Comparison of ENCODE assay signal across 13 cellular contexts in genomic region chr17:31869031-31869430, GRCh38. TPM values are rescaled to one million over a fixed set of nuclear protein-coding genes. Genes with fewer than 3 reads are reported as not detected.
DNase-seq lines count a peak whose midpoint lies in the region; ATAC-seq and TF ChIP-seq lines count a peak whose summit lies in the region.
"Had no signal": no experiment of that assay in that cellular context is flagged by ENCODE, and none has a peak within 500 bp of the region (broad histone marks: within the 10 kb centered on the region; RNA-seq: fewer than 3 reads in every experiment).

No MANE protein-coding gene starts in this region.

- no peak overlapping the region for H3K9ac ChIP-seq in IMR-90 (ENCODE audit: low read depth, low read length)
- no peak overlapping the region for H3K9ac ChIP-seq in adipocyte (ENCODE audit: low read length)

- H3K14ac ChIP-seq in IMR-90 (replicated peaks; ENCODE audit: low read depth, low read length): no peak overlapping the region

- no peak for TF ChIP-seq EP300 in upper lobe of left lung (IDR thresholded peaks at IDR 0.05)

- BruUV-seq in IMR-90 (replicated peaks; lab: Mats Ljungman, UMichigan): no TSS peak

- no peak overlapping the region for H3K18ac ChIP-seq in IMR-90 (ENCODE audit: low read depth, low read length)

- H3K23ac ChIP-seq in IMR-90 (ENCODE audit: low read depth, low read length): no peak overlapping the region

- TF ChIP-seq CTCF in IMR-90 (conservative IDR thresholded peaks at IDR 0.05; ENCODE audit: low read depth, low read length) (no peak), upper lobe of left lung (IDR thresholded peaks at IDR 0.05) (no peak)

- H3K56ac ChIP-seq in IMR-90 (ENCODE audit: extremely low read depth, insufficient read depth, low read length): no peak overlapping the region

- no peak overlapping the region for H4K5ac ChIP-seq in IMR-90 (ENCODE audit: low read depth, low read length)

- 90% methylated on average over 2 of the region's 2 CpGs; no CpG with 5 or more reads in 1 of the 2 experiments for WGBS in IMR-90 (ENCODE audit: extremely low coverage in 2 of 2, insufficient read length in 1 of 2), 2 experiments
- 95 to 100% methylated on average over 2 of the region's 2 CpGs for WGBS in upper lobe of left lung, 2 donors

- intact Hi-C loops in IMR-90 (cut with micrococcal nuclease): no loop called here

- no peak overlapping the region for H3K4me3 ChIP-seq in IMR-90 (ENCODE audit: insufficient read depth, low read depth, low read length)
- no peak overlapping the region for H3K4me3 ChIP-seq in adipocyte (ENCODE audit: low read length)
- no peak overlapping the region for H3K4me3 ChIP-seq in upper lobe of left lung

- no peak overlapping the region for H4K91ac ChIP-seq in IMR-90 (ENCODE audit: insufficient read depth, low read depth, low read length)

- H4K8ac ChIP-seq in IMR-90 (ENCODE audit: low read depth in 2 of 2, low read length in 2 of 2): no peak overlapping the region

- H3K4me2 ChIP-seq in IMR-90 (ENCODE audit: low read depth, low read length): no peak overlapping the region

- TF ChIP-seq RAD21 in IMR-90 (IDR thresholded peaks at IDR 0.05; ENCODE audit: low read length): no peak

- H2BK20ac ChIP-seq in IMR-90 (ENCODE audit: low read depth, low read length): no peak overlapping the region

- no peaks in the 10 kb centered on the region for H3K27me3 ChIP-seq in IMR-90 (ENCODE audit: control insufficient read depth, insufficient read depth, low read length)
- H3K27me3 ChIP-seq in adipocyte (replicated peaks; ENCODE audit: control insufficient read depth, insufficient read depth, low read length): no peaks in the 10 kb centered on the region
- no peaks in the 10 kb centered on the region for H3K27me3 ChIP-seq in upper lobe of left lung
- H3K27me3 ChIP-seq: BE2C had no signal

- no peak overlapping the region for H2BK120ac ChIP-seq in IMR-90 (ENCODE audit: low read depth, low read length)

- no peak overlapping the region for H2AFZ ChIP-seq in IMR-90 (replicated peaks; ENCODE audit: low read length, poor library complexity)

- POLR2A ChIA-PET in IMR-90 (lab: Charles Lee; ENCODE audit: unreplicated experiment): no interaction called here

- no peaks in the 10 kb centered on the region for H3K79me1 ChIP-seq in IMR-90 (ENCODE audit: low read depth in 1 of 2, low read length in 2 of 2)

- H2BK5ac ChIP-seq in IMR-90 (ENCODE audit: low read depth, low read length, poor library complexity, severe bottlenecking): no peak overlapping the region

- DNase-seq in EL: peak; percentile 31
- DNase-seq in IMR-90: peak; percentile 26
- peak; percentile 11 for DNase-seq in adipocyte (ENCODE audit: low read depth)
- DNase-seq in iris pigment epithelial cell (ENCODE audit: low read depth): peak; percentile 46
- no peak for DNase-seq in cerebellar cortex (ENCODE audit: low spot score)
- no peak for DNase-seq in upper lobe of left lung
- no peak for DNase-seq in NCI-H1092 treated with DMSO at 0.1 percent for 48 hours (lab: John Stamatoyannopoulos, UW)
- DNase-seq: BE2C; CD4-positive, alpha-beta memory T cell; DMS153; DMS79 treated with DMSO at 0.1 percent for 48 hours; HCEC 1CT had no signal

- H2AK5ac ChIP-seq in IMR-90 (ENCODE audit: low read depth, low read length): no peak overlapping the region

- no peak overlapping the region for H2AK9ac ChIP-seq in IMR-90 (replicated peaks; ENCODE audit: low read depth, low read length, poor library complexity)

- H4K20me1 ChIP-seq in IMR-90 (ENCODE audit: insufficient read depth, low read length): no peaks in the 10 kb centered on the region

- in situ Hi-C loops in IMR-90 (cut with MboI; ENCODE audit: low sequenced_read_pairs): no loop called here

- H2BK15ac ChIP-seq in IMR-90 (ENCODE audit: low read depth, low read length): no peak overlapping the region

- dilution Hi-C loops in IMR-90 (cut with HindIII; ENCODE audit: low sequenced_read_pairs, unreplicated experiment): no loop called here

- H3K4me1 ChIP-seq in IMR-90 (ENCODE audit: control insufficient read depth, insufficient read depth, low read length): no peaks in the 10 kb centered on the region
- no peaks in the 10 kb centered on the region for H3K4me1 ChIP-seq in adipocyte (ENCODE audit: control insufficient read depth, insufficient read depth, low read length)
- no peaks in the 10 kb centered on the region for H3K4me1 ChIP-seq in upper lobe of left lung
- H3K4me1 ChIP-seq: BE2C had no signal

- peak; percentile 59 for ATAC-seq in IMR-90 (ENCODE audit: low read depth)
- ATAC-seq in upper lobe of left lung (ENCODE audit: low FRiP score in 2 of 2): no peak

- H3K4ac ChIP-seq in IMR-90 (ENCODE audit: low read depth, low read length): no peak overlapping the region

- H3K9me1 ChIP-seq in IMR-90 (ENCODE audit: insufficient read depth, low read length): no peaks in the 10 kb centered on the region

- H3K9me3 ChIP-seq in IMR-90 (ENCODE audit: control insufficient read depth, insufficient read depth, low read length) (no peaks in the 10 kb centered on the region), adipocyte (ENCODE audit: control insufficient read depth, low read length) (no peaks in the 10 kb centered on the region), upper lobe of left lung (no peaks in the 10 kb centered on the region)
- H3K9me3 ChIP-seq: BE2C had no signal

- H3K27ac ChIP-seq in IMR-90 (ENCODE audit: insufficient read depth, low read length): no peak overlapping the region
- H3K27ac ChIP-seq in upper lobe of left lung: no peak overlapping the region
- H3K27ac ChIP-seq: C4-2B had no signal

- H3K36me3 ChIP-seq in IMR-90 (ENCODE audit: control insufficient read depth, insufficient read depth, low read length): peaks cover 50% of the 10 kb centered on the region
- H3K36me3 ChIP-seq in adipocyte (ENCODE audit: control insufficient read depth, insufficient read depth, low read length, severe bottlenecking): peaks cover 82% of the 10 kb centered on the region
- peaks cover 23 to 98% (median 85%) of the 10 kb centered on the region in 4 donors for H3K36me3 ChIP-seq in upper lobe of left lung

- TF ChIP-seq POLR2A in IMR-90 (IDR thresholded peaks at IDR 0.05; ENCODE audit: low read depth, low read length) (no peak), upper lobe of left lung (IDR thresholded peaks at IDR 0.05) (no peak)

- CTCF ChIA-PET in IMR-90 (lab: Yijun Ruan, JAX): interaction anchor here (0.6 kb wide), 2 partner anchors 22 to 427 kb away, joined by 4 to 5 read pairs; no protein-coding TSS in a partner anchor

TF ChIP-seq in IMR-90, 13 proteins besides CTCF, POLR2A, EP300 and RAD21:
- TF ChIP-seq MAFK (IDR thresholded peaks at IDR 0.05; ENCODE audit: low read depth, low read length): no peak
- no peak for TF ChIP-seq USF2 (IDR thresholded peaks at IDR 0.05; ENCODE audit: low read depth, low read length)
- no peak for TF ChIP-seq MAZ (IDR thresholded peaks at IDR 0.05; ENCODE audit: borderline replicate concordance, low read depth, low read length)
- TF ChIP-seq RCOR1 (IDR thresholded peaks at IDR 0.05; ENCODE audit: insufficient replicate concordance, low read length): no peak
- no peak for TF ChIP-seq CHD1 (IDR thresholded peaks at IDR 0.05; ENCODE audit: low read depth, low read length)
- TF ChIP-seq RFX5 (IDR thresholded peaks at IDR 0.05; ENCODE audit: low read depth, low read length): no peak
- TF ChIP-seq SMC3 (IDR thresholded peaks at IDR 0.05; ENCODE audit: low read depth, low read length): no peak
- TF ChIP-seq NFE2L2 (IDR thresholded peaks at IDR 0.05; ENCODE audit: low read depth, low read length): no peak
- no peak for TF ChIP-seq FOS (IDR thresholded peaks at IDR 0.05; ENCODE audit: low read depth, low read length)
- no peak for TF ChIP-seq CEBPB (IDR thresholded peaks at IDR 0.05; ENCODE audit: low read depth, low read length)
- no peak for TF ChIP-seq BHLHE40 (IDR thresholded peaks at IDR 0.05; ENCODE audit: low read depth, low read length)
- TF ChIP-seq, protein P1, sequence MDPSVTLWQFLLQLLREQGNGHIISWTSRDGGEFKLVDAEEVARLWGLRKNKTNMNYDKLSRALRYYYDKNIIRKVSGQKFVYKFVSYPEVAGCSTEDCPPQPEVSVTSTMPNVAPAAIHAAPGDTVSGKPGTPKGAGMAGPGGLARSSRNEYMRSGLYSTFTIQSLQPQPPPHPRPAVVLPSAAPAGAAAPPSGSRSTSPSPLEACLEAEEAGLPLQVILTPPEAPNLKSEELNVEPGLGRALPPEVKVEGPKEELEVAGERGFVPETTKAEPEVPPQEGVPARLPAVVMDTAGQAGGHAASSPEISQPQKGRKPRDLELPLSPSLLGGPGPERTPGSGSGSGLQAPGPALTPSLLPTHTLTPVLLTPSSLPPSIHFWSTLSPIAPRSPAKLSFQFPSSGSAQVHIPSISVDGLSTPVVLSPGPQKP (IDR thresholded peaks at IDR 0.05; ENCODE audit: borderline replicate concordance, low read depth, low read length): no peak
- TF ChIP-seq MXI1 (IDR thresholded peaks at IDR 0.05; ENCODE audit: borderline replicate concordance, low read depth, low read length): no peak

RNA-seq across cellular contexts. Expression of gene COPRS, which starts 10.0 kb away (rescaled TPM):
- total RNA-seq in IMR-90 (2012; rRNA removed): 123 and 141 TPM in 2 replicates
- 95.3 and 115 TPM in 2 replicates for polyA plus RNA-seq in IMR-90 (2012; rRNA removed)
- polyA plus RNA-seq in IMR-90 (2012; cell fraction: cytosol; rRNA removed): 87.6 and 167 TPM in 2 replicates
- 24.9 and 50.0 TPM in 2 replicates for polyA plus RNA-seq in IMR-90 (2012; cell fraction: nucleus; rRNA removed; ENCODE audit: low replicate concordance)
- 10 to 100 TPM; 13.6 to 84.8 (median 44.1) TPM for total RNA-seq in upper lobe of left lung

RNA-seq across cellular contexts. Expression of gene UTP6, which starts 32.5 kb away (rescaled TPM):
- total RNA-seq in IMR-90 (2012; rRNA removed): 29.9 and 53.3 TPM in 2 replicates
- 24.4 and 32.4 TPM in 2 replicates for polyA plus RNA-seq in IMR-90 (2012; rRNA removed)
- polyA plus RNA-seq in IMR-90 (2012; cell fraction: cytosol; rRNA removed): 2.2 and 4.9 TPM in 2 replicates
- polyA plus RNA-seq in IMR-90 (2012; cell fraction: nucleus; rRNA removed; ENCODE audit: low replicate concordance): 5.3 and 43.5 TPM in 2 replicates
- total RNA-seq in upper lobe of left lung: 10 to 100 TPM; 19.9 to 63.9 (median 40.5) TPM

Comparison
In these comparisons a context has a peak if more than half of its experiments do, and no peak if none do; other contexts are left out.
1. DNase-seq: peak in EL (single experiment), IMR-90 (single experiment), adipocyte (single experiment) and iris pigment epithelial cell (single experiment); none in cerebellar cortex (single experiment), upper lobe of left lung (0 of 2) and NCI-H1092 treated with DMSO at 0.1 percent for 48 hours (single experiment).